26 cellular contexts compared by ENCODE assay signal in the genomic region with DNA sequence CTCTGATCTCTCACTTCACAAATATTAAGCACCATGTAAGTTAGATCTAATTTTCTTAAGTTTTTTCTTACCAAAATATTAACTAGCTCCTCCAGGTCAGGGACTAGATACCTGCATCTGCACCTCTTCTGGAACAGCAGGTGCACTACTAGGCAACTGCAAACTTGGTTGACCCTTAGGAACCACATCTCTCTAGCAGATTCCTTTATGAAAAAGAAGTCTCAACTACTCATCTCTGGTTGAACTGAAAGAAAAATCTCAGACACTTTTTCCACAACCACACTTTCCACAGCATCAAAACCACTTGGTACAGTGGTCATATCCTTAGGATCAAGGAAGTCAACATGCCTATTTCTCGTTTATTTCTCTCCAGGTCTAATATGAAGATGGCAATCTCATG.
"Had no signal": no experiment of that assay in that cellular context is flagged by ENCODE, and none has a peak within 500 bp of the region (broad histone marks: within the 10 kb centered on the region; RNA-seq: fewer than 3 reads in every experiment).

No MANE protein-coding gene starts in this region.

- H3K4me1 ChIP-seq: gastroesophageal sphincter, lower lobe of right lung, prostate gland, right atrium auricular region, vagina had no signal

- DNase-seq: activated CD4-positive, alpha-beta T cell treated with anti-CD3 and anti-CD28 coated beads for 1 hour; activated CD4-positive, alpha-beta T cell treated with anti-CD3 and anti-CD28 coated beads, Interleukin-2, amount 50 U/mL, for 1 hour; activated CD8-positive, alpha-beta memory T cell treated with anti-CD3 and anti-CD28 coated beads for 24 hours; activated CD8-positive, alpha-beta memory T cell treated with anti-CD3 and anti-CD28 coated beads, Interleukin-2, amount 50 U/mL, for 4 hours; activated naive CD4-positive, alpha-beta T cell treated with Interleukin-2 at 50 U/mL for 16 hours; activated naive CD8-positive, alpha-beta T cell treated with anti-CD3 and anti-CD28 coated beads, Interleukin-2, amount 10 ng/mL, durations not matched to agents 7 days and 5 days; activated T-cell treated with anti-CD3 and anti-CD28 coated beads, Interleukin-2, amount 50 U/mL, for 4 hours; amygdala; endodermal cell; head of caudate nucleus; lower lobe of right lung; naive thymus-derived CD4-positive, alpha-beta T cell; ovary; stimulated activated CD4-positive, alpha-beta T cell treated with anti-CD3 and anti-CD28 coated beads, Interleukin-12 subunit alpha, Interleukin-12 subunit beta, amount 100 ng/mL, for 4 hours; stimulated activated CD4-positive, alpha-beta T cell treated with anti-CD3 and anti-CD28 coated beads, Interleukin-4, amount 100 ng/mL, for 4 hours; SW 1271; T-helper 17 cell; WERI-Rb-1 had no signal

- H3K36me3 ChIP-seq: gastroesophageal sphincter, lower lobe of right lung, ovary, prostate gland, right atrium auricular region, thoracic aorta, vagina, WERI-Rb-1 had no signal

- H3K9me3 ChIP-seq: gastroesophageal sphincter, lower lobe of right lung, ovary, prostate gland, right atrium auricular region, thoracic aorta, vagina had no signal

- ATAC-seq: activated T-cell treated with anti-CD3 and anti-CD28 coated beads, Interleukin-2, amount 50 U/mL, for 4 hours; gastroesophageal sphincter; lower lobe of right lung; naive thymus-derived CD4-positive, alpha-beta T cell; T-helper 17 cell had no signal

- H3K27me3 ChIP-seq: gastroesophageal sphincter, ovary, right atrium auricular region, vagina had no signal

- H3K4me3 ChIP-seq: coronary artery, gastroesophageal sphincter, lower lobe of right lung, ovary, prostate gland, right atrium auricular region, thoracic aorta, vagina had no signal

- H3K9me3 Mint-ChIP-seq: activated T-cell treated with anti-CD3 and anti-CD28 coated beads, Interleukin-2, amount 50 U/mL, for 4 hours; endodermal cell; type B pancreatic cell had no signal

- H3K27ac Mint-ChIP-seq: activated naive CD8-positive, alpha-beta T cell treated with anti-CD3 and anti-CD28 coated beads, Interleukin-2, amount 10 ng/mL, durations not matched to agents 7 days and 5 days; endodermal cell; T-helper 17 cell; type B pancreatic cell had no signal

- H3K4me3 Mint-ChIP-seq: activated naive CD8-positive, alpha-beta T cell treated with anti-CD3 and anti-CD28 coated beads, Interleukin-2, amount 10 ng/mL, durations not matched to agents 7 days and 5 days; activated T-cell treated with anti-CD3 and anti-CD28 coated beads, Interleukin-2, amount 50 U/mL, for 4 hours; endodermal cell; naive thymus-derived CD4-positive, alpha-beta T cell; T-helper 17 cell; type B pancreatic cell had no signal

- H3K27ac ChIP-seq: coronary artery, epithelial cell of prostate, gastroesophageal sphincter, lower lobe of right lung, ovary, prostate gland, right atrium auricular region, thoracic aorta, vagina, WERI-Rb-1 had no signal

- H3K27me3 Mint-ChIP-seq: activated naive CD8-positive, alpha-beta T cell treated with anti-CD3 and anti-CD28 coated beads, Interleukin-2, amount 10 ng/mL, durations not matched to agents 7 days and 5 days; naive thymus-derived CD4-positive, alpha-beta T cell; T-helper 17 cell; type B pancreatic cell had no signal

- H3K36me3 Mint-ChIP-seq: type B pancreatic cell had no signal
